In the genomic region with DNA sequence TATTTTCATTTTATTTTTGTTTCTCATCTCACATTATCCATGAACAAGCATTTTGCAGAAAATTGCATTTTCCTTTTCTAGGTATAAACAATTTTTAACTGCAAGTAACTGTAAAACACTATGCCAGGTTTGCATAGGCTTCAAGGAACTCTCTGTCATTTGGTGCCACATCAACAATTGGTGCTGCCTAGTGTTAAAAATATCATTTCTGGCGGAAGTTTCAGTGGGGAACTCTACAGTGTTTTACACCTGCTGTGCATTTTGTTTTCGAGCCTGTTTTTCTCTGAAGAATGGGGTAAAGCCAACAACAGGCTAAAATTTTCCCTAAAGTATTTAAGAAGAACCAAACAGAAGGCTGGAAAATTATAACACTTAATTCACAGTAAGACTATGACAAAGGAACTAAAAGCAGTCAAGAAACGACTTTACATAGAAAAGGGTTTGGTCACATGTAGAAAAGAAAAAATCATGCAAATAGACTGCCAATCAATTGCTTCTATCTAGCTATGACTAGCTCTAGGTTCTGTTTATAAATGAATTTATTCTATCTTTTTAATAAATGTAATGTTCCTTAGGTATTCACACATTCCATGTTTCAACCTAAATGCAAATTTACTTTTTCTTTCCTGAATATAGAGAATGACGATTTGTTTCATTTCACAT, we compare ENCODE assay signal across 1 cellular context.
TF ChIP-seq lines count a peak whose summit lies in the region.

No MANE protein-coding gene starts in this region.

TF ChIP-seq in SK-N-SH, 30 proteins besides CTCF, POLR2A, EP300 and RAD21 (continued from another document):
- no peak for TF ChIP-seq ZBTB33 (IDR thresholded peaks at IDR 0.05; ENCODE audit: borderline replicate concordance, low read depth)
- TF ChIP-seq TEAD4 (IDR thresholded peaks at IDR 0.05; ENCODE audit: borderline replicate concordance, insufficient read depth), result no peak
- TF ChIP-seq, protein P1, sequence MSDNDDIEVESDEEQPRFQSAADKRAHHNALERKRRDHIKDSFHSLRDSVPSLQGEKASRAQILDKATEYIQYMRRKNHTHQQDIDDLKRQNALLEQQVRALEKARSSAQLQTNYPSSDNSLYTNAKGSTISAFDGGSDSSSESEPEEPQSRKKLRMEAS (IDR thresholded peaks at IDR 0.05; ENCODE audit: low read depth), result no peak
